23 cellular contexts compared by ENCODE assay signal in genomic region chr5:175470756-175471155, GRCh38. TPM values are rescaled to one million over a fixed set of nuclear protein-coding genes. Genes with fewer than 3 reads are reported as not detected.
"Had no signal": no experiment of that assay in that cellular context is flagged by ENCODE, and none has a peak within 500 bp of the region (broad histone marks: within the 10 kb centered on the region; RNA-seq: fewer than 3 reads in every experiment).

No MANE protein-coding gene starts in this region.

- H3K4me2 ChIP-seq: smooth muscle cell had no signal

- H3K4me3 Mint-ChIP-seq: naive thymus-derived CD4-positive, alpha-beta T cell; neural crest cell; stimulated activated naive B cell treated with anti-CD40 and anti-IgM and Interleukin-4, amounts not matched to agents 10 μg/mL and 1 μg/mL and 100 μg/mL, for 72 hours; T-helper 1 cell treated with Interleukin-12 subunit alpha and Interleukin-12 subunit beta and Interleukin-4 antibody, amounts not matched to agents 30 μg/mL and 1 μg/mL, for 36 hours; WTC11 had no signal

- H3K27ac Mint-ChIP-seq: naive thymus-derived CD4-positive, alpha-beta T cell; stimulated activated naive B cell treated with anti-CD40 and anti-IgM and Interleukin-4, amounts not matched to agents 10 μg/mL and 1 μg/mL and 100 μg/mL, for 72 hours; WTC11 had no signal

- DNase-seq: activated gamma-delta T cell treated with Interleukin-2 at 50 U/mL for 16 hours; activated T-cell treated with anti-CD3 and anti-CD28 coated beads, Interleukin-2, amount 50 U/mL, for 1 hour; aorta; brain microvascular endothelial cell; central memory CD4-positive, alpha-beta T cell; dermis blood vessel endothelial cell; effector memory CD4-positive, alpha-beta T cell; heart left ventricle; left cardiac atrium; naive thymus-derived CD4-positive, alpha-beta T cell; retina; sigmoid colon; stimulated activated CD4-positive, alpha-beta T cell treated with anti-CD3 and anti-CD28 coated beads, Interleukin-15, amount 100 ng/mL, for 24 hours; stimulated activated naive B cell treated with anti-CD40 and anti-IgM and Interleukin-4, amounts not matched to agents 10 μg/mL and 1 μg/mL and 100 μg/mL, for 72 hours; T1000; thyroid gland had no signal

- ATAC-seq: gastroesophageal sphincter; heart left ventricle; left cardiac atrium; naive thymus-derived CD4-positive, alpha-beta T cell; stimulated activated naive B cell treated with anti-CD40 and anti-IgM and Interleukin-4, amounts not matched to agents 10 μg/mL and 1 μg/mL and 100 μg/mL, for 72 hours had no signal

- H3K27ac ChIP-seq: brain microvascular endothelial cell, esophagus muscularis mucosa, gastroesophageal sphincter, heart left ventricle, sigmoid colon, thyroid gland had no signal

- H3K36me3 ChIP-seq: brain microvascular endothelial cell, esophagus muscularis mucosa, gastroesophageal sphincter, heart left ventricle, sigmoid colon, thyroid gland had no signal

- H3K9me3 ChIP-seq: esophagus muscularis mucosa, gastroesophageal sphincter, heart left ventricle, sigmoid colon, thyroid gland had no signal

- H3K4me1 ChIP-seq: sigmoid colon, thyroid gland had no signal

- H3K4me3 ChIP-seq: esophagus muscularis mucosa, gastroesophageal sphincter, heart left ventricle, sigmoid colon, smooth muscle cell, thyroid gland had no signal

- H3K27me3 ChIP-seq: brain microvascular endothelial cell, thyroid gland had no signal

- H3K36me3 Mint-ChIP-seq: activated naive CD4-positive, alpha-beta T cell treated with anti-CD3 and anti-CD28 coated beads, Interleukin-2, amount 50 U/mL, for 72 hours; naive thymus-derived CD4-positive, alpha-beta T cell; WTC11 had no signal

- H3K4me1 Mint-ChIP-seq: stimulated activated naive B cell treated with anti-CD40 and anti-IgM and Interleukin-4, amounts not matched to agents 10 μg/mL and 1 μg/mL and 100 μg/mL, for 72 hours had no signal

- H3K9me3 Mint-ChIP-seq: activated naive CD4-positive, alpha-beta T cell treated with anti-CD3 and anti-CD28 coated beads, Interleukin-2, amount 50 U/mL, for 72 hours; naive thymus-derived CD4-positive, alpha-beta T cell; neural crest cell; T-helper 1 cell treated with Interleukin-12 subunit alpha and Interleukin-12 subunit beta and Interleukin-4 antibody, amounts not matched to agents 30 μg/mL and 1 μg/mL, for 36 hours had no signal

RNA-seq across cellular contexts. Expression of gene DRD1, which starts 26.8 kb away (rescaled TPM):
- total RNA-seq: activated naive CD4-positive, alpha-beta T cell treated with anti-CD3 and anti-CD28 coated beads, Interleukin-2, amount 50 U/mL, for 72 hours; dermis blood vessel endothelial cell; naive thymus-derived CD4-positive, alpha-beta T cell; neural crest cell; sigmoid colon; thyroid gland had no signal
- polyA plus RNA-seq: heart left ventricle; naive thymus-derived CD4-positive, alpha-beta T cell had no signal
